1 cellular context compared by ENCODE assay signal in the genomic region with DNA sequence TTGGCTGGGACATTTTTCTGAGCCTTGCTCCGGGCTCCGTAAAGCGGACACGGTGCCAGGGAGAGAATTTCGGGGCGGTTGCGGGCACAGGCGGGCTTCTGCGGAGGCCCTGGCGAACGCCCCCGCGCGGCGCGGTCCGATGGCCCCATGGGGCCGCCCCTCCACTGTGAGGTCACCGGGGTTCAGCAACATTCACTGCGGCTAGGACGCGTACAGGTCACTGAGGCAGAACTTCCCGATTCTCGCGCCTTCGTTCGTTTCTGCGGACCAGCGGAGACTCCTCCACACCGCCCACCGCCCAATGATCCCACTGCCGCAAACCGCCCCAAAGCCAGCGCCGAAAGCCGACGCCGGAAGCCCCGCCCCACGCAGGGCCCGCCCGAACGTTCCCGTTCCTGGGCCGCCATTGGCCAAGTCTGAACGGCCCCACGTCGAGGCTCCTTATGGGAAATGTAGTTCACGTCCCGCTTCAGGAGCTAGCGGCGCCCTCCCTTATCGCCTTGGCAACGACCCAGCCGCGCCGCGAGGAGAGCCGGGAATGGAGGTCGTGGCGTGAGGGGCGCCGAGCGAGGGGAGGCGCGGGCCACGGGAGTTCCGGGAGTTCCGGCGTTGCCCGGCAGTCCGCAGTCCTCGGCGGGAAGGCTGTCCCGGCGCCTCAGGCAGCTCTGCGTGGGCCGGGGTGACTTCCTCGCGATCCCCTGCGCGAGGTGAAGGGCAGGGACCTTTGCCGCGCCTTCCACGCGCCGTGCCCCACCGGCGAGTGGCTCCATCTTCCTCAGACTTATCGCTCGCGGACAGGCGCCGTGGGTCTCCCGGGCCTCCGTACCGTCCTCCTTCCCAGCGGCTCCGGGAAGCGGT.
TF ChIP-seq lines count a peak whose summit lies in the region.

ZNF584 (plus strand) TSS at position 498 of the 858 bp plus-strand sequence. CDS start 499 bp downstream, outside the sequence.

TF ChIP-seq in HEK293, 187 proteins besides CTCF, POLR2A, EP300 and RAD21 (continued from another document and continues in another):
- TF ChIP-seq, protein P1, sequence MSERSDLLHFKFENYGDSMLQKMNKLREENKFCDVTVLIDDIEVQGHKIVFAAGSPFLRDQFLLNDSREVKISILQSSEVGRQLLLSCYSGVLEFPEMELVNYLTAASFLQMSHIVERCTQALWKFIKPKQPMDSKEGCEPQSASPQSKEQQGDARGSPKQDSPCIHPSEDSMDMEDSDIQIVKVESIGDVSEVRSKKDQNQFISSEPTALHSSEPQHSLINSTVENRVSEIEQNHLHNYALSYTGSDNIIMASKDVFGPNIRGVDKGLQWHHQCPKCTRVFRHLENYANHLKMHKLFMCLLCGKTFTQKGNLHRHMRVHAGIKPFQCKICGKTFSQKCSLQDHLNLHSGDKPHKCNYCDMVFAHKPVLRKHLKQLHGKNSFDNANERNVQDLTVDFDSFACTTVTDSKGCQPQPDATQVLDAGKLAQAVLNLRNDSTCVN (tag by site-specific recombination; optimal IDR thresholded peaks at IDR 0.05): peak; percentile 82
- TF ChIP-seq ZSCAN16 (tag by site-specific recombination; IDR thresholded peaks at IDR 0.05): no peak
- 0 out of 2 replicates have a peak, but pooled peaks have one; percentile 44 for TF ChIP-seq ZNF23 (tag by site-specific recombination; IDR thresholded peaks at IDR 0.05; ENCODE audit: borderline replicate concordance)
- TF ChIP-seq ZNF211 (tag by site-specific recombination; IDR thresholded peaks at IDR 0.05; ENCODE audit: low read depth): no peak
- TF ChIP-seq ZNF114 (tag by site-specific recombination; IDR thresholded peaks at IDR 0.05): no peak
- no peak for TF ChIP-seq PRDM1 (tag by site-specific recombination; IDR thresholded peaks at IDR 0.05)
- TF ChIP-seq ZNF274 (IDR thresholded peaks at IDR 0.05; ENCODE audit: low read length): no peak
- no peak for TF ChIP-seq ZNF274 (tag by site-specific recombination; IDR thresholded peaks at IDR 0.05; ENCODE audit: borderline replicate concordance)
- no peak for TF ChIP-seq ZNF311 (tag by site-specific recombination; IDR thresholded peaks at IDR 0.05; ENCODE audit: borderline replicate concordance)
- TF ChIP-seq, protein P2, sequence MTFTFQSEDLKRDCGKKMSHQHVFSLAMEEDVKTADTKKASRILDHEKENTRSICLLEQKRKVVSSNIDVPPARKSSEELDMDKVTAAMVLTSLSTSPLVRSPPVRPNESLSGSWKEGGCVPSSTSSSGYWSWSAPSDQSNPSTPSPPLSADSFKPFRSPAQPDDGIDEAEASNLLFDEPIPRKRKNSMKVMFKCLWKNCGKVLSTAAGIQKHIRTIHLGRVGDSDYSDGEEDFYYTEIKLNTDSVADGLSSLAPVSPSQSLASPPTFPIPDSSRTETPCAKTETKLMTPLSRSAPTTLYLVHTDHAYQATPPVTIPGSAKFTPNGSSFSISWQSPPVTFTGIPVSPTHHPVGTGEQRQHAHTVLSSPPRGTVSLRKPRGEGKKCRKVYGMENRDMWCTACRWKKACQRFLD (tag by site-specific recombination; IDR thresholded peaks at IDR 0.05): no peak
- no peak for TF ChIP-seq ZNF121 (tag by site-specific recombination; IDR thresholded peaks at IDR 0.05)
- TF ChIP-seq ZNF514 (tag by site-specific recombination; IDR thresholded peaks at IDR 0.05): no peak
- no peak for TF ChIP-seq ZNF184 (tag by site-specific recombination; IDR thresholded peaks at IDR 0.05)
- TF ChIP-seq ZNF324 (tag by site-specific recombination; IDR thresholded peaks at IDR 0.05): no peak
- TF ChIP-seq ZNF837 (tag by site-specific recombination; IDR thresholded peaks at IDR 0.05): peak; percentile 40; the same call in 1 of the 2 replicates
- peak; percentile 62 for TF ChIP-seq YY2 (tag by site-specific recombination; IDR thresholded peaks at IDR 0.05)
- no peak for TF ChIP-seq ZNF112 (tag by site-specific recombination; IDR thresholded peaks at IDR 0.05)
- TF ChIP-seq SP2 (tag by site-specific recombination; IDR thresholded peaks at IDR 0.05): peak; percentile 95
- TF ChIP-seq ZNF677 (tag by site-specific recombination; IDR thresholded peaks at IDR 0.05): no peak
- TF ChIP-seq INSM2 (tag by site-specific recombination; IDR thresholded peaks at IDR 0.05): peak; percentile 44; the same call in 1 of the 2 replicates
- TF ChIP-seq ZNF580 (tag by site-specific recombination; IDR thresholded peaks at IDR 0.05): no peak; the same call in 1 of the 2 replicates
- TF ChIP-seq EGR2 (tag by site-specific recombination; IDR thresholded peaks at IDR 0.05; ENCODE audit: low read depth): peak; percentile 95
- TF ChIP-seq ZBTB44 (tag by site-specific recombination; IDR thresholded peaks at IDR 0.05): no peak
- TF ChIP-seq ZNF223 (tag by site-specific recombination; IDR thresholded peaks at IDR 0.05): no peak
- TF ChIP-seq, protein P3, sequence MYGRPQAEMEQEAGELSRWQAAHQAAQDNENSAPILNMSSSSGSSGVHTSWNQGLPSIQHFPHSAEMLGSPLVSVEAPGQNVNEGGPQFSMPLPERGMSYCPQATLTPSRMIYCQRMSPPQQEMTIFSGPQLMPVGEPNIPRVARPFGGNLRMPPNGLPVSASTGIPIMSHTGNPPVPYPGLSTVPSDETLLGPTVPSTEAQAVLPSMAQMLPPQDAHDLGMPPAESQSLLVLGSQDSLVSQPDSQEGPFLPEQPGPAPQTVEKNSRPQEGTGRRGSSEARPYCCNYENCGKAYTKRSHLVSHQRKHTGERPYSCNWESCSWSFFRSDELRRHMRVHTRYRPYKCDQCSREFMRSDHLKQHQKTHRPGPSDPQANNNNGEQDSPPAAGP (tag by site-specific recombination; IDR thresholded peaks at IDR 0.05): peak; percentile 50; the same call in 1 of the 2 replicates
- TF ChIP-seq ZNF645 (tag by site-specific recombination; IDR thresholded peaks at IDR 0.05): no peak
- no peak for TF ChIP-seq ZNF555 (tag by site-specific recombination; conservative IDR thresholded peaks at IDR 0.05)
- no peak for TF ChIP-seq MEIS1 (CRISPR knock-in tag; IDR thresholded peaks at IDR 0.05; ENCODE audit: borderline replicate concordance)
- no peak for TF ChIP-seq ZNF544 (tag by site-specific recombination; IDR thresholded peaks at IDR 0.05)
- no peak; the same call in 1 of the 2 replicates for TF ChIP-seq ZBTB48 (tag by site-specific recombination; IDR thresholded peaks at IDR 0.05)
- peak; percentile 58 for TF ChIP-seq ZNF777 (tag by site-specific recombination; IDR thresholded peaks at IDR 0.05; ENCODE audit: borderline replicate concordance)
- TF ChIP-seq ZNF658 (tag by site-specific recombination; IDR thresholded peaks at IDR 0.05): no peak
- no peak for TF ChIP-seq ZNF830 (tag by site-specific recombination; IDR thresholded peaks at IDR 0.05; ENCODE audit: low read depth)
- 0 out of 2 replicates have a peak, but pooled peaks have one; percentile 18 for TF ChIP-seq ZNF341 (tag by site-specific recombination; IDR thresholded peaks at IDR 0.05; ENCODE audit: low read depth)
- no peak for TF ChIP-seq ZNF529 (tag by site-specific recombination; IDR thresholded peaks at IDR 0.05; ENCODE audit: insufficient replicate concordance)
- TF ChIP-seq PBX3 (CRISPR knock-in tag; IDR thresholded peaks at IDR 0.05): peak; percentile 85
- no peak for TF ChIP-seq SCRT1 (tag by site-specific recombination; IDR thresholded peaks at IDR 0.05; ENCODE audit: borderline replicate concordance)
- peak; percentile 21 for TF ChIP-seq HIC1 (tag by site-specific recombination; IDR thresholded peaks at IDR 0.05)
- TF ChIP-seq ZNF747 (tag by site-specific recombination; IDR thresholded peaks at IDR 0.05): no peak
- TF ChIP-seq ZNF843 (tag by site-specific recombination; IDR thresholded peaks at IDR 0.05): peak; percentile 28; the same call in 1 of the 2 replicates
- TF ChIP-seq ZNF776 (tag by site-specific recombination; IDR thresholded peaks at IDR 0.05; ENCODE audit: borderline replicate concordance): no peak
- no peak for TF ChIP-seq ZNF791 (tag by site-specific recombination; IDR thresholded peaks at IDR 0.05)
- TF ChIP-seq ZNF501 (tag by site-specific recombination; IDR thresholded peaks at IDR 0.05): no peak
- TF ChIP-seq ZNF350 (tag by site-specific recombination; IDR thresholded peaks at IDR 0.05): no peak
- TF ChIP-seq ZFP37 (tag by site-specific recombination; IDR thresholded peaks at IDR 0.05): peak; percentile 81; the same call in 1 of the 2 replicates
- no peak for TF ChIP-seq ZFP3 (tag by site-specific recombination; IDR thresholded peaks at IDR 0.05; ENCODE audit: low read depth)
- peak; percentile 57; the same call in 1 of the 2 replicates for TF ChIP-seq BCL11B (tag by site-specific recombination; IDR thresholded peaks at IDR 0.05; ENCODE audit: low read depth)
- TF ChIP-seq ZBTB7A (tag by site-specific recombination; IDR thresholded peaks at IDR 0.05; ENCODE audit: low read depth): peak; percentile 36; the same call in 1 of the 2 replicates
- TF ChIP-seq ZNF433 (tag by site-specific recombination; IDR thresholded peaks at IDR 0.05; ENCODE audit: low read depth): no peak
- no peak for TF ChIP-seq ZBTB17 (tag by site-specific recombination; IDR thresholded peaks at IDR 0.05)
- no peak for TF ChIP-seq REPIN1 (tag by site-specific recombination; IDR thresholded peaks at IDR 0.05; ENCODE audit: low read depth)
- peak; percentile 12; the same call in 1 of the 2 replicates for TF ChIP-seq ZNF2 (tag by site-specific recombination; IDR thresholded peaks at IDR 0.05)
- no peak for TF ChIP-seq ZNF202 (tag by site-specific recombination; IDR thresholded peaks at IDR 0.05; ENCODE audit: borderline replicate concordance)
- TF ChIP-seq ZNF146 (tag by site-specific recombination; IDR thresholded peaks at IDR 0.05): no peak
